ENCODE assay signal across 23 cellular contexts in the genomic region with DNA sequence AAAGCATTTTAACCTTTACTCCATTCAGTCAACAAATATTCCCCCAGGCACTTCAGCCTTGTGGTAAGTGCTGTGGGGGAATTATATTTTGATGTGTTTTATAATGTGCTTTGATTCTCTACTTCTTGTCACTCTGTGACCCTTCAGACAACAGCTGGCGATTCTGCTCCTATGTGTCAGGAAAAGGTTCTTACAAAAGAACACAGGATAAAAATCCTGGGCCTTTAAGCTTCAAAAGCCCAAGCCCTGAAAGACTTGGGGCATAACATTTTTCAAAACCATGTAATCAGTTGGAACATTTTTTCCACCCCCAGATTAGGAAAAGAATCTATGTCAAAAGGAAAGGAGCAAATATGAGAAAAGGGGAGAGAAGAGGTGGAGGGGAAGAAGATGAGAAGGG. TPM values are rescaled to one million over a fixed set of nuclear protein-coding genes. Genes with fewer than 3 reads are reported as not detected.
DNase-seq lines count a peak whose midpoint lies in the region; ATAC-seq, FAIRE-seq and TF ChIP-seq lines count a peak whose summit lies in the region.
"Had no signal": no experiment of that assay in that cellular context is flagged by ENCODE, and none has a peak within 500 bp of the region (broad histone marks: within the 10 kb centered on the region; RNA-seq: fewer than 3 reads in every experiment).

No MANE protein-coding gene starts in this region.

- H3K27ac Mint-ChIP-seq in osteocyte (ENCODE audit: unreplicated experiment), result peak overlapping the region; percentile 94
- H3K27ac Mint-ChIP-seq: activated CD4-positive, alpha-beta T cell treated with anti-CD3 and anti-CD28 coated beads for 36 hours had no signal

- no peaks in the 10 kb centered on the region for H3K36me3 Mint-ChIP-seq in osteocyte (ENCODE audit: unreplicated experiment)

- DNase-seq in PC-3 (peak; percentile 35), endothelial cell of umbilical vein (ENCODE audit: low read depth, low spot score) (no peak), osteocyte (ENCODE audit: extremely low spot score, unreplicated experiment) (no peak), cardiac septum (ENCODE audit: low spot score) (no peak), NCI-H446 treated with DMSO at 0.1 percent for 48 hours (lab: John Stamatoyannopoulos, UW) (no peak), foreskin melanocyte (no peak)
- DNase-seq: activated CD4-positive, alpha-beta T cell treated with anti-CD3 and anti-CD28 coated beads for 36 hours; BE2C; body of pancreas; DMS 273 treated with DMSO at 0.1 percent for 48 hours; dorsolateral prefrontal cortex; heart right ventricle; kidney; mesendoderm; MM.1S; NCI-H187 treated with DMSO at 0.1 percent for 48 hours; NCI-H510A; stimulated activated CD4-positive, alpha-beta T cell treated with anti-CD3 and anti-CD28 coated beads, Interleukin-2, amount 100 ng/mL, for 48 hours; substantia nigra had no signal

- no peaks in the 10 kb centered on the region for H3K9me3 ChIP-seq in BLaER1 treated with 17β-estradiol and CSF1 and Interleukin-3, amounts not matched to agents 10 nM and 100 nM (replicated peaks in 1 of 11)
- no peaks in the 10 kb centered on the region for H3K9me3 ChIP-seq in PC-3 (ENCODE audit: low read length)
- no peaks in the 10 kb centered on the region for H3K9me3 ChIP-seq in endothelial cell of umbilical vein (replicated peaks; ENCODE audit: control insufficient read depth, insufficient read depth, low read length)
- H3K9me3 ChIP-seq: BE2C, body of pancreas, heart right ventricle, neutrophil had no signal

- H3K79me2 ChIP-seq in PC-3 (ENCODE audit: low read length) (no peaks in the 10 kb centered on the region), endothelial cell of umbilical vein (ENCODE audit: control insufficient read depth, insufficient read depth, low read length) (no peaks in the 10 kb centered on the region)

- H3K27me3 Mint-ChIP-seq in osteocyte (ENCODE audit: unreplicated experiment), result no peaks in the 10 kb centered on the region
- H3K27me3 Mint-ChIP-seq: activated CD4-positive, alpha-beta T cell treated with anti-CD3 and anti-CD28 coated beads for 36 hours had no signal

- H3K9ac ChIP-seq in BLaER1 treated with 17β-estradiol and CSF1 and Interleukin-3, amounts not matched to agents 10 nM and 100 nM, result no peak overlapping the region
- H3K9ac ChIP-seq in PC-3 (ENCODE audit: low read length) (peak overlapping the region; percentile 36), endothelial cell of umbilical vein (replicated peaks; ENCODE audit: extremely low read depth, insufficient read depth, low read length) (peak overlapping the region; percentile 95)

- dilution Hi-C loops in endothelial cell of umbilical vein (cut with MboI; ENCODE audit: extremely low pct_ligation_motif_present, low sequenced_read_pairs), result no loop called here

- H3K4me1 ChIP-seq in BLaER1 treated with 17β-estradiol and CSF1 and Interleukin-3, amounts not matched to agents 10 nM and 100 nM, result peaks cover 5 to 32% (median 25%) of the 10 kb centered on the region in 10 experiments; a peak in 17 of 20 replicates
- peaks cover 52% of the 10 kb centered on the region for H3K4me1 ChIP-seq in PC-3 (ENCODE audit: insufficient read depth, low read length)
- peaks cover 59% of the 10 kb centered on the region for H3K4me1 ChIP-seq in endothelial cell of umbilical vein (ENCODE audit: control insufficient read depth, extremely low read depth, insufficient read depth, low read length)
- H3K4me1 ChIP-seq: BE2C, body of pancreas had no signal

- TF ChIP-seq CTCF in PC-3 (conservative IDR thresholded peaks at IDR 0.05; ENCODE audit: low read depth, low read length) (no peak), endothelial cell of umbilical vein (IDR thresholded peaks at IDR 0.05; ENCODE audit: extremely low read depth in 1 of 2, insufficient read depth in 1 of 2, low read depth in 1 of 2, low read length in 2 of 2) (no peak), osteocyte (IDR thresholded peaks at IDR 0.05) (no peak)

- peak overlapping the region in 9 of 11 experiments; percentile 24 to 59 (median 45); a peak in 15 of 22 replicates for H3K4me2 ChIP-seq in BLaER1 treated with 17β-estradiol and CSF1 and Interleukin-3, amounts not matched to agents 10 nM and 100 nM
- peak overlapping the region; percentile 67 for H3K4me2 ChIP-seq in PC-3 (ENCODE audit: low read length)
- H3K4me2 ChIP-seq in endothelial cell of umbilical vein (ENCODE audit: insufficient read depth, low read length), result peak overlapping the region; percentile 8

- CTCF ChIA-PET in PC-3 (lab: Charles Lee), result interaction anchor here (1.4 kb wide), 1 partner anchor 187 kb away, joined by 15 read pairs; no protein-coding TSS in a partner anchor
- CTCF ChIA-PET in endothelial cell of umbilical vein (lab: Charles Lee), result interaction anchor here (1.2 to 5.1 kb wide), 5 partner anchors 16 to 191 kb away, joined by 3 to 62 read pairs (median 5); no protein-coding TSS in a partner anchor

- POLR2A ChIA-PET in PC-3 (lab: Charles Lee; ENCODE audit: unreplicated experiment), result no interaction called here
- POLR2A ChIA-PET in endothelial cell of umbilical vein (lab: Charles Lee), result interaction anchor here (0.8 to 1.2 kb wide), 2 partner anchors 17 to 118 kb away, joined by 3 read pairs; no protein-coding TSS in a partner anchor

- no peak for TF ChIP-seq POLR2A in endothelial cell of umbilical vein (IDR thresholded peaks at IDR 0.05; ENCODE audit: low read depth, low read length)

- H3K27me3 ChIP-seq in BLaER1 treated with 17β-estradiol and CSF1 and Interleukin-3, amounts not matched to agents 10 nM and 100 nM, result no peaks in the 10 kb centered on the region
- H3K27me3 ChIP-seq in PC-3 (ENCODE audit: low read length) (no peaks in the 10 kb centered on the region), endothelial cell of umbilical vein (ENCODE audit: control insufficient read depth in 2 of 2, insufficient read depth in 2 of 2, low read length in 2 of 2) (no peaks in the 10 kb centered on the region)
- H3K27me3 ChIP-seq: BE2C, body of pancreas, dorsolateral prefrontal cortex, heart right ventricle, neutrophil had no signal

- no peaks in the 10 kb centered on the region for H3K9me2 ChIP-seq in PC-3 (replicated peaks; ENCODE audit: low read length)

- intact Hi-C loops in PC-3 (cut with micrococcal nuclease) (loop anchor here (1.0 to 10.0 kb wide), 4 partner anchors 10 to 116 kb away; no protein-coding TSS in a partner anchor), endothelial cell of umbilical vein (cut with micrococcal nuclease) (loop anchor here (1.0 to 2.0 kb wide), 2 partner anchors 98 to 116 kb away; no protein-coding TSS in a partner anchor), cardiac septum (cut with DNase I) (no loop called here)

- H2AFZ ChIP-seq in PC-3 (ENCODE audit: low read length), result no peak overlapping the region
- H2AFZ ChIP-seq in endothelial cell of umbilical vein (ENCODE audit: low read depth, low read length), result no peak overlapping the region

- ATAC-seq in PC-3, result no peak
- ATAC-seq in GM19397 (IDR thresholded peaks at IDR 0.05; ENCODE audit: unreplicated experiment), result no peak

- H3K27ac ChIP-seq in BLaER1 treated with 17β-estradiol and CSF1 and Interleukin-3, amounts not matched to agents 10 nM and 100 nM, result peak overlapping the region in 4 of 11 experiments; percentile 2 to 22 (median 8); a peak in 5 of 22 replicates
- H3K27ac ChIP-seq in PC-3 (ENCODE audit: low read length) (peak overlapping the region; percentile 92), endothelial cell of umbilical vein (ENCODE audit: insufficient read depth, low read depth, low read length) (peak overlapping the region; percentile 98)
- H3K27ac ChIP-seq: dorsolateral prefrontal cortex, heart right ventricle, neutrophil had no signal

- no TSS peak for BruUV-seq in PC-3 (replicated peaks; lab: Mats Ljungman, UMichigan)
- no TSS peak for BruUV-seq in endothelial cell of umbilical vein (replicated peaks; lab: Mats Ljungman, UMichigan)

- H3K4me3 ChIP-seq in BLaER1 treated with 17β-estradiol and CSF1 and Interleukin-3, amounts not matched to agents 10 nM and 100 nM, result no peak overlapping the region
- H3K4me3 ChIP-seq in PC-3 (ENCODE audit: low read length) (no peak overlapping the region), endothelial cell of umbilical vein (replicated peaks in 1 of 3; ENCODE audit: insufficient read depth in 1 of 3, low read depth in 1 of 3, low read length in 3 of 3) (no peak overlapping the region)
- H3K4me3 ChIP-seq: body of pancreas, dorsolateral prefrontal cortex, heart right ventricle had no signal

- H3F3A ChIP-seq in PC-3 (ENCODE audit: low read length, unreplicated experiment), result peaks cover 10% of the 10 kb centered on the region

- FAIRE-seq in endothelial cell of umbilical vein (lab: Jason Lieb, UNC), result no peak
- FAIRE-seq: GM12892, kidney had no signal

- no peaks in the 10 kb centered on the region for H3K36me3 ChIP-seq in BLaER1 treated with 17β-estradiol and CSF1 and Interleukin-3, amounts not matched to agents 10 nM and 100 nM
- H3K36me3 ChIP-seq in PC-3 (ENCODE audit: low read depth, low read length) (no peaks in the 10 kb centered on the region), endothelial cell of umbilical vein (ENCODE audit: control insufficient read depth in 2 of 2, extremely low read depth in 1 of 2, insufficient read depth in 2 of 2, low read length in 2 of 2) (no peaks in the 10 kb centered on the region)
- H3K36me3 ChIP-seq: BE2C, heart right ventricle, neutrophil had no signal

- no peaks in the 10 kb centered on the region for H3K9me3 Mint-ChIP-seq in osteocyte (ENCODE audit: unreplicated experiment)

- no peaks in the 10 kb centered on the region for H4K20me1 ChIP-seq in BLaER1 treated with 17β-estradiol and CSF1 and Interleukin-3, amounts not matched to agents 10 nM and 100 nM
- H4K20me1 ChIP-seq in PC-3 (ENCODE audit: low read length), result no peaks in the 10 kb centered on the region
- H4K20me1 ChIP-seq in endothelial cell of umbilical vein (replicated peaks; ENCODE audit: control insufficient read depth, extremely low read depth, insufficient read depth, low read length), result no peaks in the 10 kb centered on the region

- H3K4me1 Mint-ChIP-seq in osteocyte (ENCODE audit: unreplicated experiment), result peaks cover 51% of the 10 kb centered on the region

- H3K9me1 ChIP-seq in endothelial cell of umbilical vein (replicated peaks; ENCODE audit: control insufficient read depth, extremely low read depth, insufficient read depth, low read length), result no peaks in the 10 kb centered on the region

- H3K4me3 Mint-ChIP-seq in osteocyte (ENCODE audit: unreplicated experiment), result no peak overlapping the region
- H3K4me3 Mint-ChIP-seq: activated CD4-positive, alpha-beta T cell treated with anti-CD3 and anti-CD28 coated beads for 36 hours had no signal

RNA-seq across cellular contexts. Expression of gene LRRC17, which starts 37.8 kb away (rescaled TPM):
- total RNA-seq in PC-3 (2014; rRNA removed), result 0.11 TPM in 1 of 2 replicates, not detected in the other
- 22.7 and 31.9 TPM in 2 replicates for total RNA-seq in endothelial cell of umbilical vein
- 27.1 and 33.7 TPM in 2 replicates for polyA plus RNA-seq in endothelial cell of umbilical vein
- polyA plus RNA-seq in endothelial cell of umbilical vein (2011; cell fraction: cytosol; rRNA removed), result 40.7 and 43.1 TPM in 2 replicates
- polyA plus RNA-seq in endothelial cell of umbilical vein (2011; cell fraction: nucleus; rRNA removed), result 23.9 and 34.4 TPM in 2 replicates
- polyA plus RNA-seq in endothelial cell of umbilical vein (2012), result 34.1 and 35.1 TPM in 2 replicates
- 19.6 and 27.8 TPM in 2 replicates for polyA minus RNA-seq in endothelial cell of umbilical vein
- polyA minus RNA-seq in endothelial cell of umbilical vein (2011; cell fraction: cytosol; rRNA and poly(A)+ RNA removed), result not detected
- polyA minus RNA-seq in endothelial cell of umbilical vein (2011; cell fraction: nucleus; rRNA and poly(A)+ RNA removed), result 11.8 and 21.0 TPM in 2 replicates
- 12.4 and 12.5 TPM in 2 replicates for total RNA-seq in osteocyte
- total RNA-seq in cardiac septum, result 1.8 TPM

Comparison
In these comparisons a context has a peak if more than half of its experiments do, and no peak if none do; other contexts are left out.
1. H3K4me2 ChIP-seq: peak in every context shown above with its lines; median percentile 67 in PC-3; 45 in BLaER1 treated with 17β-estradiol and CSF1 and Interleukin-3, amounts not matched to agents 10 nM and 100 nM; 8 in endothelial cell of umbilical vein.
2. H3K9ac ChIP-seq: peak in PC-3 (single experiment) and endothelial cell of umbilical vein (single experiment); none in BLaER1 treated with 17β-estradiol and CSF1 and Interleukin-3, amounts not matched to agents 10 nM and 100 nM (0 of 11).